9 cellular contexts compared by ENCODE assay signal in the genomic region with DNA sequence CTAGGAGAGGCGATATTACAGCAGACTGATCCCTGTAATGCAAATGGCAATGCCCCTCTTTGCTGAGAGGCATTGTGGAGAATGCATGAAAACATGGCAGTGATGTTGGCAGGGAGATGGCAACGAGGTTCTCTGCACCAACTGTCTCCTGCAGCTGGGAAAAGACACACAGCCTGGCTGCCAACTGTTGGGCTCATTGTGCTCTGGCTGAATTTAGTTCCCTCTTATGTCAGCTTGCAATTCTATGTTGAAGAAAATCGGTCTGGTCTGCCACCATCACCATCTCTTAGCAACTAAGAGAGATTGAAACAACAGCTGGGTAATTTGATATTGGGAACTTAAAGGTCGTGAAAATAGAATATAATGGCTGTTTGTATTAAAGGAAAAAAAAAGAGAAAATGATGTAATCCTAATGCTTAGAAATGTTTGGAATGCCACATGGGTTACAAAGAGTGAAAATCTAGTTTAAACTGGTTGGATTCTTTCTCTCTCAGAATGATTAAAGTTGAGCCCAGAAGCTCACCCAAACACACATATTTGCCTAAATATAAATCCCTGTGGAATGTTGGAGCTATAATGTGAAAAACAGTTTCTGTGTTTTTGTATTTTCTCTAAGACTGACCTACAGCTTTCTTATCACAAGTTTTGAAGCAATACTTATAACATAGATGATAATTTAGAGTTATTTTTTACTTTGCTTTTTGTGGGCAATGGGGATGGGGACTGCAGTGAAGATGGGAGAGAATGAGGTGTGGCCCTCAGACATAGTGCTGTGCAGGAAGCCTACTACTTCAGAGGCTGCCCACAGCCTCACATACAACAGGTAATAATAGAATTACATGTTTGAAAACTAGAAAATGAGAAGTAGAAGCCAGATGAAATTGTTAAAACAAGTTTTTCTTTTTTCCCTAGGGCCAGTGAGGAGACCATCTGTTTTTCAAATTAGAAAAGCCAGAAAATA.
A peak's percentile ranks its signal among the peaks of the same experiment; 100 is the strongest.
DNase-seq lines count a peak whose midpoint lies in the region; ATAC-seq and TF ChIP-seq lines count a peak whose summit lies in the region.
"Had no signal": no experiment of that assay in that cellular context is flagged by ENCODE, and none has a peak within 500 bp of the region (broad histone marks: within the 10 kb centered on the region; RNA-seq: fewer than 3 reads in every experiment).

No MANE protein-coding gene starts in this region.

- H3K18ac ChIP-seq in trophoblast cell (ENCODE audit: low read length) = peak overlapping the region; percentile 11

- TF ChIP-seq CTCF in fibroblast of lung (conservative IDR thresholded peaks at IDR 0.05 in 1 of 2, IDR thresholded peaks at IDR 0.05 in 1 of 2; ENCODE audit: low read depth in 1 of 2, low read length in 2 of 2) (no peak), GM10266 (IDR thresholded peaks at IDR 0.05; ENCODE audit: control insufficient read depth, insufficient read depth, low read depth, missing control alignments) (no peak)

- peak overlapping the region; percentile 4 for H3K4me2 ChIP-seq in fibroblast of lung (ENCODE audit: extremely low read depth, insufficient read depth, low read length)
- H3K4me2 ChIP-seq in trophoblast cell (ENCODE audit: low read length) = no peak overlapping the region

- no peak overlapping the region for H4K12ac ChIP-seq in trophoblast cell (ENCODE audit: low read depth, low read length)

- peak overlapping the region; percentile 71 for H2BK5ac ChIP-seq in trophoblast cell (ENCODE audit: low read depth, low read length, poor library complexity)

- no peak overlapping the region for H3K27ac Mint-ChIP-seq in activated CD4-positive, alpha-beta memory T cell treated with anti-CD3 and anti-CD28 coated beads, Interleukin-2, amount 10 ng/mL, durations not matched to agents 7 days and 5 days
- H3K27ac Mint-ChIP-seq: dendritic cell treated with granulocyte-macrophage colony-stimulating factor and Interleukin-4, amounts not matched to agents 40 ng/mL and 50 ng/mL, for 4 days had no signal

- peaks cover 17% of the 10 kb centered on the region for H3K79me1 ChIP-seq in trophoblast cell (ENCODE audit: low read length)

- no CpG with 5 or more reads among the region's 4 CpGs for WGBS in trophoblast cell (ENCODE audit: extremely low coverage, insufficient coverage, insufficient read length)

- H3K4me1 Mint-ChIP-seq in activated CD4-positive, alpha-beta memory T cell treated with anti-CD3 and anti-CD28 coated beads, Interleukin-2, amount 10 ng/mL, durations not matched to agents 7 days and 5 days = peaks cover 4% of the 10 kb centered on the region

- H3K27me3 ChIP-seq in fibroblast of lung (ENCODE audit: control insufficient read depth, insufficient read depth, low read length) (no peaks in the 10 kb centered on the region), trophoblast cell (ENCODE audit: insufficient read depth, low read length) (no peaks in the 10 kb centered on the region)

- no peaks in the 10 kb centered on the region for H3K9me3 Mint-ChIP-seq in activated CD4-positive, alpha-beta memory T cell treated with anti-CD3 and anti-CD28 coated beads, Interleukin-2, amount 10 ng/mL, durations not matched to agents 7 days and 5 days
- H3K9me3 Mint-ChIP-seq: dendritic cell treated with granulocyte-macrophage colony-stimulating factor and Interleukin-4, amounts not matched to agents 40 ng/mL and 50 ng/mL, for 4 days had no signal

- peaks cover 7% of the 10 kb centered on the region for H3K27me3 Mint-ChIP-seq in activated CD4-positive, alpha-beta memory T cell treated with anti-CD3 and anti-CD28 coated beads, Interleukin-2, amount 10 ng/mL, durations not matched to agents 7 days and 5 days
- H3K27me3 Mint-ChIP-seq: dendritic cell treated with granulocyte-macrophage colony-stimulating factor and Interleukin-4, amounts not matched to agents 40 ng/mL and 50 ng/mL, for 4 days had no signal

- H3K4me3 ChIP-seq in fibroblast of lung (replicated peaks in 1 of 4; ENCODE audit: control extremely low read depth in 1 of 4, insufficient read depth in 1 of 4, low read depth in 3 of 4, low read length in 4 of 4) = no peak overlapping the region
- H3K4me3 ChIP-seq in trophoblast cell (ENCODE audit: low read depth, low read length) = no peak overlapping the region

- no peak overlapping the region for H2AK5ac ChIP-seq in trophoblast cell (ENCODE audit: low read length)

- CTCF ChIA-PET in activated CD4-positive, alpha-beta memory T cell treated with anti-CD3 and anti-CD28 coated beads, Interleukin-2, amount 10 ng/mL, durations not matched to agents 7 days and 5 days (lab: Charles Lee) = no interaction called here

- H3K9ac ChIP-seq in fibroblast of lung (ENCODE audit: insufficient read depth, low read length) = no peak overlapping the region
- no peak overlapping the region for H3K9ac ChIP-seq in trophoblast cell (ENCODE audit: low read length)

- H4K8ac ChIP-seq in trophoblast cell (ENCODE audit: low read depth, low read length) = peak overlapping the region; percentile 71

- H4K20me1 ChIP-seq in fibroblast of lung (ENCODE audit: control insufficient read depth, extremely low read depth, insufficient read depth, low read length) = no peaks in the 10 kb centered on the region

- H2BK120ac ChIP-seq in trophoblast cell (ENCODE audit: insufficient read depth, low read length, poor library complexity) = peak overlapping the region; percentile 82

- H3K9me3 ChIP-seq in fibroblast of lung (ENCODE audit: control insufficient read depth, insufficient read depth, low read depth, low read length) = no peaks in the 10 kb centered on the region
- no peaks in the 10 kb centered on the region for H3K9me3 ChIP-seq in trophoblast cell (ENCODE audit: insufficient read depth, low read depth, low read length)

- H4K91ac ChIP-seq in trophoblast cell (ENCODE audit: low read depth, low read length) = peak overlapping the region; percentile 64

- no peak overlapping the region for H3K23ac ChIP-seq in trophoblast cell (ENCODE audit: low read length)

- DNase-seq in EH (ENCODE audit: low read depth) (peak; percentile 91), NCI-H748 treated with DMSO at 0.1 percent for 48 hours (lab: John Stamatoyannopoulos, UW) (peak; percentile 32), fibroblast of lung (ENCODE audit: low read depth in 2 of 2) (peak; percentile 77 to 78), trophoblast cell (peak in 1 of 2 donors; percentile 31), GM10266 (ENCODE audit: extremely low spot score) (no peak)
- no peak for DNase-seq in activated CD4-positive, alpha-beta memory T cell treated with anti-CD3 and anti-CD28 coated beads, Interleukin-2, amount 10 ng/mL, durations not matched to agents 7 days and 5 days
- DNase-seq in stimulated activated CD8-positive, alpha-beta memory T cell treated with anti-CD3 and anti-CD28 coated beads, Interleukin-4, amount 100 ng/mL, for 48 hours = no peak

- H3K36me3 ChIP-seq in fibroblast of lung (ENCODE audit: control insufficient read depth, insufficient read depth, low read length) (no peaks in the 10 kb centered on the region), trophoblast cell (ENCODE audit: control insufficient read depth in 1 of 2, insufficient read depth in 2 of 2, low read length in 2 of 2) (no peaks in the 10 kb centered on the region)

- POLR2A ChIA-PET in activated CD4-positive, alpha-beta memory T cell treated with anti-CD3 and anti-CD28 coated beads, Interleukin-2, amount 10 ng/mL, durations not matched to agents 7 days and 5 days (lab: Charles Lee) = no interaction called here

- no peaks in the 10 kb centered on the region for H3K36me3 Mint-ChIP-seq in activated CD4-positive, alpha-beta memory T cell treated with anti-CD3 and anti-CD28 coated beads, Interleukin-2, amount 10 ng/mL, durations not matched to agents 7 days and 5 days (ENCODE audit: low read depth)

- H3K14ac ChIP-seq in trophoblast cell (ENCODE audit: low read length) = peak overlapping the region; percentile 24

- no peak for ATAC-seq in HG02763 (IDR thresholded peaks at IDR 0.05; ENCODE audit: unreplicated experiment)

- H3K27ac ChIP-seq in fibroblast of lung (ENCODE audit: insufficient read depth, low read length) (peak overlapping the region; percentile 64), trophoblast cell (ENCODE audit: low read depth, low read length) (peak overlapping the region; percentile 73)

- no peak overlapping the region for H3K4ac ChIP-seq in trophoblast cell (ENCODE audit: low read depth, low read length)

- peak overlapping the region; percentile 67 for H2BK12ac ChIP-seq in trophoblast cell (ENCODE audit: low read length)

- H3K4me1 ChIP-seq in fibroblast of lung (ENCODE audit: control insufficient read depth, extremely low read depth, insufficient read depth, low read length) (peaks cover 8% of the 10 kb centered on the region), trophoblast cell (ENCODE audit: control insufficient read depth in 1 of 2, insufficient read depth in 2 of 2, low read length in 2 of 2) (peaks cover 9 to 18% of the 10 kb centered on the region in 2 experiments)

- H3K4me3 Mint-ChIP-seq in activated CD4-positive, alpha-beta memory T cell treated with anti-CD3 and anti-CD28 coated beads, Interleukin-2, amount 10 ng/mL, durations not matched to agents 7 days and 5 days = no peak overlapping the region
- H3K4me3 Mint-ChIP-seq: dendritic cell treated with granulocyte-macrophage colony-stimulating factor and Interleukin-4, amounts not matched to agents 40 ng/mL and 50 ng/mL, for 4 days had no signal

- H2AFZ ChIP-seq in fibroblast of lung (ENCODE audit: low read length) = no peak overlapping the region
- no peak overlapping the region for H2AFZ ChIP-seq in trophoblast cell (ENCODE audit: insufficient read depth, low read length, poor library complexity)

- no peaks in the 10 kb centered on the region for H3K79me2 ChIP-seq in fibroblast of lung (ENCODE audit: control insufficient read depth, insufficient read depth, low read length)
- no peaks in the 10 kb centered on the region for H3K79me2 ChIP-seq in trophoblast cell (ENCODE audit: control insufficient read depth, insufficient read depth, low read length, poor library complexity)

Comparison
In these comparisons a context has a peak if more than half of its experiments do, and no peak if none do; other contexts are left out.
1. DNase-seq: peak in EH (single experiment), NCI-H748 treated with DMSO at 0.1 percent for 48 hours (single experiment) and fibroblast of lung (2 of 2); none in activated CD4-positive, alpha-beta memory T cell treated with anti-CD3 and anti-CD28 coated beads, Interleukin-2, amount 10 ng/mL, durations not matched to agents 7 days and 5 days (single experiment), GM10266 (single experiment) and stimulated activated CD8-positive, alpha-beta memory T cell treated with anti-CD3 and anti-CD28 coated beads, Interleukin-4, amount 100 ng/mL, for 48 hours (single experiment).